19 cellular contexts compared by ENCODE assay signal in the genomic region with DNA sequence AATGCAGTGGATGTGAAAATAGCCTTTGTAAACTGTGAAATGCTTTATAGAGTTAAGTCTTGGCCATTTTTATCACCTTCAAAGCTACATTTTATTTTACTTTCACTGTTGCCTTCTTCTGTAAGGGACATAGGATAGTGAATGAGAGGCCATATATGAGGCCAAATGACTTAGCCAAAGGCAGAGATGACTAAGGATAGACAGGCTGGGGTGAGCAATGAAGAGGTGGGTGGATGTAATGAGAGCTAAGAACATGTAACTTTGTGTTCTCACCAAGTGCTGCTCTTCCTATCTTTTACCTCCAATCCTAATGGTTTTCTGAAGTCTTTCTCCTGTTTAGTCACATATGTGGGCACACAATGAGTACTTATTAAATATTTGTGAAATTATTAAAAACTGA.
DNase-seq lines count a peak whose midpoint lies in the region; TF ChIP-seq lines count a peak whose summit lies in the region.
"Had no signal": no experiment of that assay in that cellular context is flagged by ENCODE, and none has a peak within 500 bp of the region (broad histone marks: within the 10 kb centered on the region; RNA-seq: fewer than 3 reads in every experiment).

No MANE protein-coding gene starts in this region.

- no peak overlapping the region for H3K4me3 Mint-ChIP-seq in mesothelial cell of epicardium
- H3K4me3 Mint-ChIP-seq in CD8-positive, alpha-beta memory T cell: no peak overlapping the region
- no peak overlapping the region for H3K4me3 Mint-ChIP-seq in immature natural killer cell
- H3K4me3 Mint-ChIP-seq: H9; stimulated activated naive CD8-positive, alpha-beta T cell treated with anti-CD3 and anti-CD28 coated beads, Interleukin-15, Interleukin-2, amounts not matched to agents 100 ng/mL and 50 ng/mL, for 24 hours had no signal

- no peaks in the 10 kb centered on the region for H3K27me3 Mint-ChIP-seq in mesothelial cell of epicardium (ENCODE audit: low read depth)
- no peaks in the 10 kb centered on the region for H3K27me3 Mint-ChIP-seq in CD8-positive, alpha-beta memory T cell
- H3K27me3 Mint-ChIP-seq in immature natural killer cell (ENCODE audit: low read depth in 3 of 3): peaks cover 0 to 3% (median 0%) of the 10 kb centered on the region in 3 donors
- H3K27me3 Mint-ChIP-seq: stimulated activated naive CD8-positive, alpha-beta T cell treated with anti-CD3 and anti-CD28 coated beads, Interleukin-15, Interleukin-2, amounts not matched to agents 100 ng/mL and 50 ng/mL, for 24 hours had no signal

- no peaks in the 10 kb centered on the region for H3K27me3 ChIP-seq in CD8-positive, alpha-beta memory T cell (ENCODE audit: insufficient read depth, low read length, poor library complexity, severe bottlenecking)
- H3K27me3 ChIP-seq: body of pancreas, spleen had no signal

- H3K36me3 Mint-ChIP-seq in mesothelial cell of epicardium (peaks cover 27% of the 10 kb centered on the region), immature natural killer cell (peaks cover 13 to 17% (median 17%) of the 10 kb centered on the region in 3 donors)
- H3K36me3 Mint-ChIP-seq in CD8-positive, alpha-beta memory T cell: peaks cover 12 to 18% (median 14%) of the 10 kb centered on the region in 3 donors

- no peak for TF ChIP-seq CTCF in cardiac fibroblast (IDR thresholded peaks at IDR 0.05; ENCODE audit: low read depth, low read length)
- no peak for TF ChIP-seq CTCF in mesothelial cell of epicardium (IDR thresholded peaks at IDR 0.05; ENCODE audit: unreplicated experiment)

- H3K9me3 Mint-ChIP-seq in mesothelial cell of epicardium (peaks cover 24% of the 10 kb centered on the region), immature natural killer cell (no peaks in the 10 kb centered on the region)
- H3K9me3 Mint-ChIP-seq in CD8-positive, alpha-beta memory T cell: peaks cover 0 to 2% (median 0%) of the 10 kb centered on the region in 5 donors
- H3K9me3 Mint-ChIP-seq: H9 had no signal

- peak; percentile 13 for DNase-seq in AG20443 (ENCODE audit: low spot score)
- peak; percentile 10 for DNase-seq in HPDE6-E6E7 (ENCODE audit: extremely low spot score)
- peak; percentile 7 to 78 for DNase-seq in cardiac fibroblast (ENCODE audit: low read depth in 2 of 2)
- no peak for DNase-seq in mesothelial cell of epicardium (ENCODE audit: low spot score in 2 of 2, unreplicated experiment in 2 of 2)
- no peak for DNase-seq in CD8-positive, alpha-beta memory T cell
- no peak for DNase-seq in HK-2 (ENCODE audit: unreplicated experiment)
- DNase-seq in immature natural killer cell: no peak
- no peak for DNase-seq in Ammon's horn (ENCODE audit: low spot score)
- DNase-seq: activated gamma-delta T cell, body of pancreas, DMS79 treated with DMSO at 0.1 percent for 48 hours, H9, NCI-H1436 treated with DMSO at 0.1 percent for 48 hours, NCI-H226, spleen had no signal

- no peaks in the 10 kb centered on the region for H3K4me1 ChIP-seq in CD8-positive, alpha-beta memory T cell (ENCODE audit: insufficient read depth, low read length)
- H3K4me1 ChIP-seq: body of pancreas, parathyroid adenoma, spleen had no signal

- H3K36me3 ChIP-seq in CD8-positive, alpha-beta memory T cell (ENCODE audit: insufficient read depth, low read length): no peaks in the 10 kb centered on the region

- CTCF ChIA-PET in CD8-positive, alpha-beta memory T cell (lab: Charles Lee): no interaction called here

- H3K9me3 ChIP-seq in CD8-positive, alpha-beta memory T cell (ENCODE audit: low read length): no peaks in the 10 kb centered on the region
- H3K9me3 ChIP-seq: body of pancreas had no signal

- H3K27ac ChIP-seq in CD8-positive, alpha-beta memory T cell (ENCODE audit: low read depth, low read length): no peak overlapping the region
- H3K27ac ChIP-seq: body of pancreas, C4-2B, KMS-11, parathyroid adenoma, spleen had no signal

- H3K27ac Mint-ChIP-seq in mesothelial cell of epicardium: peak overlapping the region; percentile 61
- no peak overlapping the region for H3K27ac Mint-ChIP-seq in CD8-positive, alpha-beta memory T cell
- no peak overlapping the region for H3K27ac Mint-ChIP-seq in immature natural killer cell
- H3K27ac Mint-ChIP-seq: H9; stimulated activated naive CD8-positive, alpha-beta T cell treated with anti-CD3 and anti-CD28 coated beads, Interleukin-15, Interleukin-2, amounts not matched to agents 100 ng/mL and 50 ng/mL, for 24 hours had no signal

- no peak overlapping the region for H3K4me3 ChIP-seq in cardiac fibroblast (replicated peaks in 1 of 2; ENCODE audit: low read depth in 2 of 2, low read length in 2 of 2)
- H3K4me3 ChIP-seq in CD8-positive, alpha-beta memory T cell (ENCODE audit: low read length): no peak overlapping the region
- H3K4me3 ChIP-seq: body of pancreas, spleen had no signal

- POLR2A ChIA-PET in CD8-positive, alpha-beta memory T cell (lab: Charles Lee): no interaction called here

- peaks cover 24% of the 10 kb centered on the region for H3K4me1 Mint-ChIP-seq in mesothelial cell of epicardium
- peaks cover 0 to 4% (median 0%) of the 10 kb centered on the region in 3 donors for H3K4me1 Mint-ChIP-seq in CD8-positive, alpha-beta memory T cell
- peaks cover 0 to 7% of the 10 kb centered on the region in 2 donors for H3K4me1 Mint-ChIP-seq in immature natural killer cell
- H3K4me1 Mint-ChIP-seq: H9 had no signal

Comparison
In these comparisons a context has a peak if more than half of its experiments do, and no peak if none do; other contexts are left out.
1. DNase-seq: peak in AG20443 (single experiment), HPDE6-E6E7 (single experiment) and cardiac fibroblast (2 of 2); none in mesothelial cell of epicardium (0 of 2), CD8-positive, alpha-beta memory T cell (0 of 5), HK-2 (single experiment), immature natural killer cell (0 of 3) and Ammon's horn (single experiment).